Comparison of ENCODE assay signal across 21 cellular contexts in the genomic region with DNA sequence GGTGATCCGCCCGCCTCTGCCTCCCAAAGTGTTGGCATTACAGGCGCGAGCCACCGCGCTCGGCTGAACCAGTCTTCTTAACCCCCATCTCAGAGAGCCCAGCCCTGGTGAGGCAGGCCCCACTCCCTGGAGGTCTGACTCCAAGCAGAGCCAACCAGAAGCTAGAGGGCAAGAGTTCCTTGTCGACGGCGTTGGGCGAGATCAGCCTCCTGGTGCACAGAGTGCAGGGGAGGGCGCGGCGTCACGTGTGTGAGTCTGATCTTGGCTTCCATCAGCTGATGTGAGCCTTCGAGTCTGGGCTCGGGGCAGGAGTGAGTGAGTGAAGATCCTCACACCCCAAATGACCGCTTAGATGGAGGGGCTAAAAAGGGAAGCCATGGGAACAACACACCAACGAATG. TPM values are rescaled to one million over a fixed set of nuclear protein-coding genes. Genes with fewer than 3 reads are reported as not detected.
"Had no signal": no experiment of that assay in that cellular context is flagged by ENCODE, and none has a peak within 500 bp of the region (broad histone marks: within the 10 kb centered on the region; RNA-seq: fewer than 3 reads in every experiment).

No MANE protein-coding gene starts in this region.

- H3K36me3 ChIP-seq: breast epithelium, neural progenitor cell, stomach had no signal

- H3K4me3 ChIP-seq: breast epithelium, neural progenitor cell, smooth muscle cell, stomach had no signal

- H3K4me3 Mint-ChIP-seq: activated naive CD4-positive, alpha-beta T cell treated with anti-CD3 and anti-CD28 coated beads, Interleukin-2, amount 10 ng/mL, durations not matched to agents 7 days and 5 days; neural progenitor cell; stimulated activated effector memory CD8-positive, alpha-beta T cell treated with anti-CD3 and anti-CD28 coated beads, Interleukin-12 subunit alpha, Interleukin-12 subunit beta, amount 100 ng/mL, for 72 hours had no signal

- ATAC-seq: left cardiac atrium; stimulated activated effector memory CD8-positive, alpha-beta T cell treated with anti-CD3 and anti-CD28 coated beads, Interleukin-12 subunit alpha, Interleukin-12 subunit beta, amount 100 ng/mL, for 72 hours had no signal

- H3K4me1 ChIP-seq: breast epithelium, neural progenitor cell, stomach had no signal

- H3K36me3 Mint-ChIP-seq: activated naive CD4-positive, alpha-beta T cell treated with anti-CD3 and anti-CD28 coated beads, Interleukin-2, amount 10 ng/mL, durations not matched to agents 7 days and 5 days; neural progenitor cell; stimulated activated effector memory CD8-positive, alpha-beta T cell treated with anti-CD3 and anti-CD28 coated beads, Interleukin-12 subunit alpha, Interleukin-12 subunit beta, amount 100 ng/mL, for 72 hours had no signal

- H3K27ac Mint-ChIP-seq: activated naive CD4-positive, alpha-beta T cell treated with anti-CD3 and anti-CD28 coated beads, Interleukin-2, amount 10 ng/mL, durations not matched to agents 7 days and 5 days; stimulated activated effector memory CD8-positive, alpha-beta T cell treated with anti-CD3 and anti-CD28 coated beads, Interleukin-12 subunit alpha, Interleukin-12 subunit beta, amount 100 ng/mL, for 72 hours had no signal

- H3K4me1 Mint-ChIP-seq: activated naive CD4-positive, alpha-beta T cell treated with anti-CD3 and anti-CD28 coated beads, Interleukin-2, amount 10 ng/mL, durations not matched to agents 7 days and 5 days; neural progenitor cell; stimulated activated effector memory CD8-positive, alpha-beta T cell treated with anti-CD3 and anti-CD28 coated beads, Interleukin-12 subunit alpha, Interleukin-12 subunit beta, amount 100 ng/mL, for 72 hours had no signal

- H3K9me3 ChIP-seq: breast epithelium had no signal

- DNase-seq: activated CD4-positive, alpha-beta T cell treated with anti-CD3 and anti-CD28 coated beads, Interleukin-2, amount 50 U/mL, for 1 hour; activated CD4-positive, CD25-positive, alpha-beta regulatory T cell treated with anti-CD3 and anti-CD28 coated beads, Interleukin-2, amount 50 U/mL, for 72 hours; activated CD8-positive, alpha-beta memory T cell treated with anti-CD3 and anti-CD28 coated beads for 24 hours; activated CD8-positive, alpha-beta memory T cell treated with anti-CD3 and anti-CD28 coated beads, Interleukin-2, amount 50 U/mL, for 48 hours; activated effector memory CD4-positive, alpha-beta T cell treated with Interleukin-2 at 50 U/mL for 16 hours; activated naive CD4-positive, alpha-beta T cell treated with anti-CD3 and anti-CD28 coated beads, Interleukin-2, amount 10 ng/mL, durations not matched to agents 7 days and 5 days; activated T-cell treated with anti-CD3 and anti-CD28 coated beads, Interleukin-2, amount 50 U/mL, for 48 hours; cerebellar nuclear complex; effector CD8-positive, alpha-beta T cell; glutamatergic neuron; left cardiac atrium; stimulated activated CD4-positive, alpha-beta T cell treated with anti-CD3 and anti-CD28 coated beads, Interleukin-4, amount 100 ng/mL, for 24 hours; stomach; SW 1271; T-helper 2 cell had no signal

- H3K27ac ChIP-seq: breast epithelium, neural progenitor cell, stomach, VCaP had no signal

- H3K9me3 Mint-ChIP-seq: activated naive CD4-positive, alpha-beta T cell treated with anti-CD3 and anti-CD28 coated beads, Interleukin-2, amount 10 ng/mL, durations not matched to agents 7 days and 5 days; stimulated activated effector memory CD8-positive, alpha-beta T cell treated with anti-CD3 and anti-CD28 coated beads, Interleukin-12 subunit alpha, Interleukin-12 subunit beta, amount 100 ng/mL, for 72 hours had no signal

RNA-seq across cellular contexts. Expression of a gene that starts 28.8 kb away (rescaled TPM):
- total RNA-seq: pulmonary artery endothelial cell, smooth muscle cell had no signal
